Comparison of ENCODE assay signal across 1 cellular context in the genomic region with DNA sequence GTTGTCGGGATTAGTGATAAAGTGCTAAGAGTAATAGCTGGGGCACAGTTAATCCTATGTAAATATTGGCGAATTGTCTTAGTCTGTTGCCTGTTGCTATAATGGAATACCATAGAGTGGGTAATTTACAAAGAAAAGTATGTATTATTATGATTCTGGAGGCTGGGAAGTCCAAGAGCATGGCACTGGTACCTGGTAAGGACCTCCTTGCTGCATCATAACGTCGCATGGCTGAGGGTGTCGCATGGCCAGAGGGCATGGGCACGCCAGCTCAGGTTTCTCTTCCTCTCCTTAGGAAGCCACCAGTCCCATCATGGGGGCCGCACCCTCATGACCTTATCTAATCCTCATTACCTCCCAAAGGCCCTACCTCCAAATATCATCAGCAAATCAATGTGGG.
TF ChIP-seq lines count a peak whose summit lies in the region.

No MANE protein-coding gene starts in this region.

TF ChIP-seq in A549, 52 proteins besides CTCF, POLR2A, EP300 and RAD21 (continued from another document):
- TF ChIP-seq CHD4 (IDR thresholded peaks at IDR 0.05; ENCODE audit: borderline replicate concordance) (no peak), CEBPB (IDR thresholded peaks at IDR 0.05) (no peak), ZC3H11A (IDR thresholded peaks at IDR 0.05) (no peak), CBX2 (IDR thresholded peaks at IDR 0.05; ENCODE audit: borderline replicate concordance, low read depth) (no peak), FOSL2 (IDR thresholded peaks at IDR 0.05) (no peak), FOSL2 (CRISPR knock-in tag; IDR thresholded peaks at IDR 0.05) (no peak), ELK1 (IDR thresholded peaks at IDR 0.05; ENCODE audit: low read depth, low read length) (no peak)
- TF ChIP-seq, protein P1, sequence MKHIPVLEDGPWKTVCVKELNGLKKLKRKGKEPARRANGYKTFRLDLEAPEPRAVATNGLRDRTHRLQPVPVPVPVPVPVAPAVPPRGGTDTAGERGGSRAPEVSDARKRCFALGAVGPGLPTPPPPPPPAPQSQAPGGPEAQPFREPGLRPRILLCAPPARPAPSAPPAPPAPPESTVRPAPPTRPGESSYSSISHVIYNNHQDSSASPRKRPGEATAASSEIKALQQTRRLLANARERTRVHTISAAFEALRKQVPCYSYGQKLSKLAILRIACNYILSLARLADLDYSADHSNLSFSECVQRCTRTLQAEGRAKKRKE (CRISPR knock-in tag; IDR thresholded peaks at IDR 0.05; ENCODE audit: low read depth) = no peak
- TF ChIP-seq, protein P2, sequence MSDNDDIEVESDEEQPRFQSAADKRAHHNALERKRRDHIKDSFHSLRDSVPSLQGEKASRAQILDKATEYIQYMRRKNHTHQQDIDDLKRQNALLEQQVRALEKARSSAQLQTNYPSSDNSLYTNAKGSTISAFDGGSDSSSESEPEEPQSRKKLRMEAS (IDR thresholded peaks at IDR 0.05) = no peak
